In genomic region chr2:26033270-26033768, GRCh38 we compare ENCODE assay signal across 8 cellular contexts. TPM values are rescaled to one million over a fixed set of nuclear protein-coding genes. Genes with fewer than 3 reads are reported as not detected.
DNase-seq lines count a peak whose midpoint lies in the region; ATAC-seq, FAIRE-seq and TF ChIP-seq lines count a peak whose summit lies in the region.

No MANE protein-coding gene starts in this region.

- H3K27ac ChIP-seq in GM23338 (ENCODE audit: low read depth) = peak overlapping the region; percentile 99
- H3K27ac ChIP-seq in PC-3 (ENCODE audit: low read length) = peak overlapping the region; percentile 95
- H3K27ac ChIP-seq in caudate nucleus (ENCODE audit: low read depth, low read length) = peak overlapping the region; percentile 95
- peak overlapping the region; percentile 89 to 96 for H3K27ac ChIP-seq in kidney (ENCODE audit: low read depth in 2 of 2, low read length in 2 of 2)

- H3K9me2 ChIP-seq in GM23338 (ENCODE audit: insufficient read depth) (no peaks in the 10 kb centered on the region), PC-3 (replicated peaks; ENCODE audit: low read length) (no peaks in the 10 kb centered on the region)

- H3K27me3 ChIP-seq in GM23338 (ENCODE audit: insufficient read depth) (peaks cover 3% of the 10 kb centered on the region; the same call in 1 of the 2 replicates), PC-3 (ENCODE audit: low read length) (no peaks in the 10 kb centered on the region)

- POLR2A ChIA-PET in PC-3 (lab: Charles Lee; ENCODE audit: unreplicated experiment) = interaction anchor here (0.6 to 1.2 kb wide), 2 partner anchors 25 to 111 kb away, joined by 4 to 5 read pairs; no protein-coding TSS in a partner anchor

- H3K27me3 Mint-ChIP-seq in GM23338 (ENCODE audit: insufficient read depth, low read depth, poor library complexity) = peaks cover 7% of the 10 kb centered on the region

- intact Hi-C loops in PC-3 (cut with micrococcal nuclease) (loop anchor here (1.0 to 2.0 kb wide), 3 partner anchors 21 to 53 kb away; no protein-coding TSS in a partner anchor), kidney (cut with DNase I) (no loop called here)

- H2AFZ ChIP-seq in GM23338 (peak overlapping the region; percentile 69), PC-3 (ENCODE audit: low read length) (peak overlapping the region; percentile 90)

- peaks cover 11% of the 10 kb centered on the region for H3K4me1 Mint-ChIP-seq in GM23338

- H3K4me2 ChIP-seq in GM23338 (peak overlapping the region; percentile 69), PC-3 (ENCODE audit: low read length) (peak overlapping the region; percentile 85)

- BruUV-seq in PC-3 (replicated peaks; lab: Mats Ljungman, UMichigan) = TSS peak; percentile 83

- TF ChIP-seq CTCF in GM23338 (conservative IDR thresholded peaks at IDR 0.05; ENCODE audit: low read depth in 2 of 2) = no peak
- TF ChIP-seq CTCF in PC-3 (conservative IDR thresholded peaks at IDR 0.05; ENCODE audit: low read depth, low read length) = no peak
- TF ChIP-seq CTCF in kidney (IDR thresholded peaks at IDR 0.05; ENCODE audit: borderline replicate concordance, extremely low read depth, insufficient read depth) = no peak

- H3K9ac ChIP-seq in PC-3 (ENCODE audit: low read length) (peak overlapping the region; percentile 93), kidney (ENCODE audit: low read length in 2 of 2) (peak overlapping the region; percentile 81 to 97)

- CTCF ChIA-PET in PC-3 (lab: Charles Lee) = interaction anchor here (0.7 to 0.8 kb wide), 3 partner anchors 42 to 180 kb away, joined by 3 to 5 read pairs (median 3); no protein-coding TSS in a partner anchor

- H3K27ac Mint-ChIP-seq in GM23338 = peak overlapping the region; percentile 98

- peak overlapping the region; percentile 94 for H3K4me3 Mint-ChIP-seq in GM23338

- H3K4me3 ChIP-seq in GM23338 (peak overlapping the region; percentile 84), PC-3 (ENCODE audit: low read length) (peak overlapping the region; percentile 70), kidney (ENCODE audit: low read length in 2 of 2) (peak overlapping the region; percentile 83 to 96)

- peaks cover 4% of the 10 kb centered on the region; the same call in 1 of the 3 replicates for H3K9me3 Mint-ChIP-seq in GM23338

- H3K4me1 ChIP-seq in GM23338 (ENCODE audit: insufficient read depth) (peaks cover 14% of the 10 kb centered on the region), PC-3 (ENCODE audit: insufficient read depth, low read length) (peaks cover 10% of the 10 kb centered on the region), kidney (ENCODE audit: control insufficient read depth in 1 of 2, insufficient read depth in 1 of 2, low read depth in 1 of 2, low read length in 2 of 2) (peaks cover 0 to 7% of the 10 kb centered on the region in 2 donors)

- DNase-seq in GF-D8 (lab: John Stamatoyannopoulos, UW) = peak; percentile 50
- DNase-seq in GM23338 (ENCODE audit: low spot score) = peak; percentile 88
- peak; percentile 84 for DNase-seq in LHCN-M2 (ENCODE audit: low read depth)
- peak; percentile 87 for DNase-seq in PC-3
- DNase-seq in caudate nucleus (lab: John Stamatoyannopoulos, UW) = peak in 28 of 61 donors; percentile 36 to 86 (median 66)
- DNase-seq in kidney = no peak
- peak; percentile 2 for DNase-seq in stimulated activated CD8-positive, alpha-beta memory T cell treated with anti-CD3 and anti-CD28 coated beads, Interleukin-15, amount 100 ng/mL, for 1 hour (ENCODE audit: low read depth)
- DNase-seq in glomerular visceral epithelial cell (ENCODE audit: extremely low spot score) = no peak

- H3K36me3 Mint-ChIP-seq in GM23338 (ENCODE audit: low read depth) = peaks cover 23% of the 10 kb centered on the region

- no peaks in the 10 kb centered on the region for H3K36me3 ChIP-seq in GM23338 (ENCODE audit: insufficient read depth)
- no peaks in the 10 kb centered on the region for H3K36me3 ChIP-seq in PC-3 (ENCODE audit: low read depth, low read length)
- no peaks in the 10 kb centered on the region for H3K36me3 ChIP-seq in kidney (ENCODE audit: control insufficient read depth in 1 of 2, insufficient read depth in 2 of 2, low read length in 2 of 2)

- H3K79me2 ChIP-seq in GM23338 (replicated peaks; ENCODE audit: insufficient read depth) = peaks cover 42% of the 10 kb centered on the region
- peaks cover 52% of the 10 kb centered on the region for H3K79me2 ChIP-seq in PC-3 (ENCODE audit: low read length)

- peak; percentile 46 for ATAC-seq in GM23338
- ATAC-seq in PC-3 = peak; percentile 57

- H3K9me3 ChIP-seq in PC-3 (ENCODE audit: low read length) (no peaks in the 10 kb centered on the region), kidney (ENCODE audit: control insufficient read depth in 1 of 2, low read length in 2 of 2) (no peaks in the 10 kb centered on the region)

- peaks cover 37% of the 10 kb centered on the region for H4K20me1 ChIP-seq in GM23338 (replicated peaks; ENCODE audit: insufficient read depth)
- H4K20me1 ChIP-seq in PC-3 (ENCODE audit: low read length) = peaks cover 38% of the 10 kb centered on the region

- H3F3A ChIP-seq in GM23338 (replicated peaks; ENCODE audit: low read depth) = peaks cover 3% of the 10 kb centered on the region; the same call in 1 of the 2 replicates
- H3F3A ChIP-seq in PC-3 (ENCODE audit: low read length, unreplicated experiment) = no peaks in the 10 kb centered on the region

- no peak for FAIRE-seq in kidney (lab: Jason Lieb, UNC)

TF ChIP-seq in GM23338, 12 proteins besides CTCF, POLR2A, EP300 and RAD21 (continues in another document):
- no peak for TF ChIP-seq EZH2 (IDR thresholded peaks at IDR 0.05; ENCODE audit: low read depth, unreplicated experiment)
- TF ChIP-seq POLR2AphosphoS5 (IDR thresholded peaks at IDR 0.05; ENCODE audit: low read depth) = peak; percentile 71
- no peak for TF ChIP-seq EZH2phosphoT487 (IDR thresholded peaks at IDR 0.05; ENCODE audit: unreplicated experiment)
- TF ChIP-seq REST (IDR thresholded peaks at IDR 0.05; ENCODE audit: unreplicated experiment) = no peak

RNA-seq across cellular contexts. Expression of gene RAB10, which starts 0.6 kb away (rescaled TPM):
- 102 and 116 TPM in 2 replicates for total RNA-seq in GM23338 (2014; rRNA removed; shearing (Covaris generic))
- 119 and 143 TPM in 2 replicates for polyA plus RNA-seq in GM23338 (2016; fragmentation: Nextera tagmentation; extraction: Ambion mirVana)
- total RNA-seq in LHCN-M2 (2014; rRNA removed) = 124 and 143 TPM in 2 replicates
- polyA plus RNA-seq in LHCN-M2 (2012) = 78.1 TPM
- total RNA-seq in PC-3 (2014; rRNA removed) = 138 and 149 TPM in 2 replicates
- total RNA-seq in kidney = 122 TPM
- polyA plus RNA-seq in kidney (ENCODE audit: insufficient read depth, low read depth, low replicate concordance) = 59.8 TPM

RNA-seq across cellular contexts. Expression of gene KIF3C, which starts 51.0 kb away (rescaled TPM):
- total RNA-seq in GM23338 (2014; rRNA removed; shearing (Covaris generic)) = 34.6 and 40.0 TPM in 2 replicates
- 14.9 and 16.7 TPM in 2 replicates for polyA plus RNA-seq in GM23338 (2016; fragmentation: Nextera tagmentation; extraction: Ambion mirVana)
- 9.0 and 9.3 TPM in 2 replicates for total RNA-seq in LHCN-M2 (2014; rRNA removed)
- polyA plus RNA-seq in LHCN-M2 (2012) = 17.3 TPM
- 12.8 and 20.1 TPM in 2 replicates for total RNA-seq in PC-3 (2014; rRNA removed)
- total RNA-seq in kidney = 4.8 TPM
- 1.9 TPM for polyA plus RNA-seq in kidney (ENCODE audit: insufficient read depth, low read depth, low replicate concordance)

Comparison
In these comparisons a context has a peak if more than half of its experiments do, and no peak if none do; other contexts are left out.
1. DNase-seq: peak in GF-D8 (single experiment), GM23338 (single experiment), LHCN-M2 (single experiment), PC-3 (single experiment) and stimulated activated CD8-positive, alpha-beta memory T cell treated with anti-CD3 and anti-CD28 coated beads, Interleukin-15, amount 100 ng/mL, for 1 hour (single experiment); none in kidney (single experiment) and glomerular visceral epithelial cell (single experiment).
2. Peak in every context shown above with its lines, with median percentiles within 50 percentile points of each other: H3K27ac ChIP-seq and H3K4me3 ChIP-seq.